13 cellular contexts compared by ENCODE assay signal in the genomic region with DNA sequence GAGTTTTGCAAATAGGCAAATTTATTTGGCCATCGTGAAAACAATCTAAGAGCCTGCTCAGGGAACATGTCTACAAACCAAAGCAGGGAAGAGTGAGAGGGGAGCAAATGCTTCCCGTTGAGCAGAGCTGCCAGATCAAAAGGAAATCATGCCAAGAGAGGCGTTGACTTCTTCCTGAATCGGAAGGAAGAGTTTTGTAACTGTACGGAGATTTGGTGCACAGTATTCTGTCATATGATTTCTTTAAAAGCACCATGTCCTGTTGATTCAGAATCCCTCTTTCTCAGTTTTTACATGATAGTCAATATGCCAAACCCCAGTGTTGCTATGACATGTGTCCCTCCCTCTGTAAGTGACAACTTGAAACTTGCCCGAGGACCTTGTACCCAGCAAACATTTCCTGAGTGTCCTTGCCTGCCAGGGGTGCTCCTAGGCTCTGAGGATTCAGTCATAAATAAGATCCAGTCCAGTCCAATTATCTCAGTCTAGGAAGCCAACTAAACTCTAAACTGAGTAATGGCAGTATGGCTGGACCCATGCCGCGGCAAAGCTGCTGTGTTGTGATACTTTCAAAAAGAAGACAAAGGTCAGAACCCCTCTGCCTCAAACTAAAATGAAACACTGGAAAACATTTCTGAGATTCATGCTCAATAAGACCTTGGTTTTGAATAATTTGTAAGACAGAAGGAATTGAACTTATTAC.
DNase-seq lines count a peak whose midpoint lies in the region; ATAC-seq and TF ChIP-seq lines count a peak whose summit lies in the region.
"Had no signal": no experiment of that assay in that cellular context is flagged by ENCODE, and none has a peak within 500 bp of the region (broad histone marks: within the 10 kb centered on the region; RNA-seq: fewer than 3 reads in every experiment).

No MANE protein-coding gene starts in this region.

- no peak overlapping the region for H3K4me3 Mint-ChIP-seq in T-cell
- H3K4me3 Mint-ChIP-seq: CD8-positive, alpha-beta T cell had no signal

- POLR2A ChIA-PET in HEK293T (lab: Yijun Ruan, JAX) = no interaction called here
- POLR2A ChIA-PET in T-cell (lab: Charles Lee) = no interaction called here

- H3K4me1 ChIP-seq in upper lobe of right lung = peaks cover 30% of the 10 kb centered on the region

- no peaks in the 10 kb centered on the region for H3K9me3 ChIP-seq in upper lobe of right lung
- H3K9me3 ChIP-seq: ovary had no signal

- ATAC-seq in left cardiac atrium (peak; percentile 73 to 86), omental fat pad (ENCODE audit: low FRiP score) (peak; percentile 10), upper lobe of right lung (peak; percentile 75), T-cell (replicated peaks in 1 of 4) (no peak)
- ATAC-seq: CD8-positive, alpha-beta T cell had no signal

- no peaks in the 10 kb centered on the region for H3K36me3 ChIP-seq in upper lobe of right lung
- H3K36me3 ChIP-seq: ovary had no signal

- peaks cover 23 to 26% of the 10 kb centered on the region in 2 donors for H3K27me3 Mint-ChIP-seq in T-cell

- in situ Hi-C loops in astrocyte of the spinal cord (cut with HindIII; ENCODE audit: low sequenced_read_pairs) = no loop called here

- H3K36me3 Mint-ChIP-seq in T-cell = no peaks in the 10 kb centered on the region
- H3K36me3 Mint-ChIP-seq: CD8-positive, alpha-beta T cell had no signal

- peak overlapping the region; percentile 52 for H3K27ac ChIP-seq in upper lobe of right lung
- H3K27ac ChIP-seq: ovary had no signal

- CTCF ChIA-PET in HEK293T (lab: Yijun Ruan, JAX) = no interaction called here
- CTCF ChIA-PET in T-cell (lab: Charles Lee) = interaction anchor here in 1 of 2 donors (0.6 kb wide), 1 partner anchor 245 kb away, joined by 3 read pairs; no protein-coding TSS in a partner anchor

- no peaks in the 10 kb centered on the region for H3K9me3 Mint-ChIP-seq in T-cell
- H3K9me3 Mint-ChIP-seq: CD8-positive, alpha-beta T cell had no signal

- no peaks in the 10 kb centered on the region for H3K27me3 ChIP-seq in upper lobe of right lung
- H3K27me3 ChIP-seq: ovary had no signal

- no peak for TF ChIP-seq CTCF in astrocyte of the spinal cord (IDR thresholded peaks at IDR 0.05; ENCODE audit: low read depth, low read length)
- TF ChIP-seq CTCF in omental fat pad (IDR thresholded peaks at IDR 0.05) = no peak
- TF ChIP-seq CTCF in upper lobe of right lung (IDR thresholded peaks at IDR 0.05) = no peak

- intact Hi-C loops in left cardiac atrium (cut with DNase I) = no loop called here
- intact Hi-C loops in upper lobe of right lung (cut with DNase I) = no loop called here

- H3K4me1 Mint-ChIP-seq in T-cell = no peaks in the 10 kb centered on the region

- peak; percentile 3 for DNase-seq in astrocyte of the spinal cord (ENCODE audit: low read depth, low spot score)
- DNase-seq in left cardiac atrium = no peak
- no peak for DNase-seq in omental fat pad (ENCODE audit: low spot score)
- DNase-seq in upper lobe of right lung = no peak
- DNase-seq in HEK293T (ENCODE audit: extremely low spot score) = no peak
- no peak for DNase-seq in NCI-H774 (lab: John Stamatoyannopoulos, UW)
- no peak for DNase-seq in T-cell
- DNase-seq: activated T-cell treated with anti-CD3 and anti-CD28 coated beads for 4 hours; CD8-positive, alpha-beta T cell; effector CD4-positive, alpha-beta T cell; GDM1; stimulated activated CD4-positive, alpha-beta T cell treated with anti-CD3 and anti-CD28 coated beads, Interleukin-2, amount 100 ng/mL, for 24 hours had no signal

- no peak overlapping the region for H3K4me3 ChIP-seq in astrocyte of the spinal cord (ENCODE audit: low read depth, low read length)
- no peak overlapping the region for H3K4me3 ChIP-seq in upper lobe of right lung
- H3K4me3 ChIP-seq: ovary had no signal

- H3K27ac Mint-ChIP-seq in T-cell = no peak overlapping the region
- H3K27ac Mint-ChIP-seq: CD8-positive, alpha-beta T cell had no signal

TF ChIP-seq in HEK293T, 16 proteins besides CTCF, POLR2A, EP300 and RAD21:
- TF ChIP-seq TARDBP (IDR thresholded peaks at IDR 0.05) (no peak), ELF4 (IDR thresholded peaks at IDR 0.05) (no peak), L3MBTL2 (conservative IDR thresholded peaks at IDR 0.05) (no peak), FOXA1 (IDR thresholded peaks at IDR 0.05) (no peak), NFRKB (IDR thresholded peaks at IDR 0.05) (no peak), SP1 (IDR thresholded peaks at IDR 0.05) (no peak), ZNF384 (IDR thresholded peaks at IDR 0.05) (no peak), FOXK2 (IDR thresholded peaks at IDR 0.05) (no peak)

Comparison
In these comparisons a context has a peak if more than half of its experiments do, and no peak if none do; other contexts are left out.
1. ATAC-seq: peak in left cardiac atrium (2 of 2), omental fat pad (single experiment) and upper lobe of right lung (single experiment); none in T-cell (0 of 4).